ENCODE assay signal across 8 cellular contexts in genomic region chr2:8680931-8681760, GRCh38. TPM values are rescaled to one million over a fixed set of nuclear protein-coding genes. Genes with fewer than 3 reads are reported as not detected.
DNase-seq lines count a peak whose midpoint lies in the region; ATAC-seq and TF ChIP-seq lines count a peak whose summit lies in the region.

No MANE protein-coding gene starts in this region.

- peaks cover 2 to 25% (median 6%) of the 10 kb centered on the region in 4 donors for H3K4me1 ChIP-seq in liver (ENCODE audit: control insufficient read depth in 4 of 4, insufficient read depth in 4 of 4, low read length in 3 of 4)

- peak in 1 of 2 donors; percentile 27 for TF ChIP-seq RAD21 in liver (IDR thresholded peaks at IDR 0.05)

- WGBS in liver: under 1% methylated on average over 29 of the region's 29 CpGs

- H3K27me3 ChIP-seq in liver (ENCODE audit: control insufficient read depth in 4 of 4, insufficient read depth in 4 of 4, low read length in 3 of 4): no peaks in the 10 kb centered on the region

- TF ChIP-seq CTCF in GM20000 (IDR thresholded peaks at IDR 0.05; ENCODE audit: extremely low read depth, missing control alignments) (no peak), choroid plexus epithelial cell (conservative IDR thresholded peaks at IDR 0.05; ENCODE audit: low read depth, low read length) (no peak), liver (IDR thresholded peaks at IDR 0.05; ENCODE audit: low read depth, low read length, missing input control) (peak; percentile 7)

- H3K4me3 ChIP-seq in choroid plexus epithelial cell (ENCODE audit: low read depth, low read length): peak overlapping the region; percentile 61
- H3K4me3 ChIP-seq in liver (ENCODE audit: low read depth in 1 of 3, low read length in 3 of 3): peak overlapping the region; percentile 51 to 76 (median 68)

- no peaks in the 10 kb centered on the region for H3K36me3 ChIP-seq in liver (ENCODE audit: control insufficient read depth in 4 of 4, insufficient read depth in 3 of 4, low read depth in 1 of 4, low read length in 3 of 4)

- peak; percentile 64 for DNase-seq in A172 (ENCODE audit: low spot score)
- peak; percentile 75 for DNase-seq in GM20000 (ENCODE audit: low spot score)
- peak; percentile 84 for DNase-seq in NCI-H345 treated with DMSO at 0.1 percent for 48 hours (lab: John Stamatoyannopoulos, UW; ENCODE audit: unreplicated experiment)
- DNase-seq in activated CD4-positive, alpha-beta T cell treated with anti-CD3 and anti-CD28 coated beads for 1 hour: peak; percentile 37
- peak; percentile 90 for DNase-seq in choroid plexus epithelial cell (ENCODE audit: low read depth)
- DNase-seq in stimulated activated CD4-positive, alpha-beta T cell treated with anti-CD3 and anti-CD28 coated beads, Interleukin-4, amount 100 ng/mL, for 1 hour: peak; percentile 88

- H3K9me3 ChIP-seq in liver (ENCODE audit: control insufficient read depth in 4 of 4, low read length in 3 of 4): no peaks in the 10 kb centered on the region

- H3K9ac ChIP-seq in liver (ENCODE audit: low read depth in 1 of 2, low read length in 2 of 2): peak overlapping the region; percentile 77 to 84

- no peak for ATAC-seq in GM18498 (IDR thresholded peaks at IDR 0.05; ENCODE audit: unreplicated experiment)

- H3K27ac ChIP-seq in liver (ENCODE audit: low read depth in 1 of 2, low read length in 2 of 2): peak overlapping the region; percentile 100

TF ChIP-seq in liver, 16 proteins besides CTCF, POLR2A, EP300 and RAD21:
- TF ChIP-seq EGR1 (IDR thresholded peaks at IDR 0.05; ENCODE audit: low read depth in 2 of 2): peak; percentile 91 to 93
- TF ChIP-seq FOXA2 (IDR thresholded peaks at IDR 0.05): no peak
- no peak for TF ChIP-seq MAX (IDR thresholded peaks at IDR 0.05)
- no peak for TF ChIP-seq HNF4A (conservative IDR thresholded peaks at IDR 0.05)
- TF ChIP-seq ZBTB33 (IDR thresholded peaks at IDR 0.05): no peak
- no peak for TF ChIP-seq REST (IDR thresholded peaks at IDR 0.05)
- TF ChIP-seq GABPA (IDR thresholded peaks at IDR 0.05 in 1 of 2, conservative IDR thresholded peaks at IDR 0.05 in 1 of 2): no peak
- no peak for TF ChIP-seq TAF1 (conservative IDR thresholded peaks at IDR 0.05)
- no peak for TF ChIP-seq SP1 (IDR thresholded peaks at IDR 0.05)
- no peak for TF ChIP-seq ATF3 (IDR thresholded peaks at IDR 0.05)
- peak in 1 of 2 donors; percentile 49 for TF ChIP-seq RXRA (IDR thresholded peaks at IDR 0.05)
- TF ChIP-seq HNF4G (IDR thresholded peaks at IDR 0.05): no peak
- TF ChIP-seq NR2F2 (IDR thresholded peaks at IDR 0.05): no peak
- no peak for TF ChIP-seq JUND (IDR thresholded peaks at IDR 0.05)
- TF ChIP-seq YY1 (IDR thresholded peaks at IDR 0.05): no peak

RNA-seq across cellular contexts. Expression of gene ID2, which starts 0.7 kb away (rescaled TPM):
- total RNA-seq in A172 (2014; rRNA removed; shearing (Covaris generic)): 63.8 and 98.8 TPM in 2 replicates
- 100 to 1,000 TPM; 216 to 274 TPM for total RNA-seq in liver
- 100 to 1,000 TPM; 149 to 488 TPM for polyA plus RNA-seq in liver

Comparison
In these comparisons a context has a peak if more than half of its experiments do, and no peak if none do; other contexts are left out.
1. DNase-seq: peak in every context shown above with its lines; median percentile 90 in choroid plexus epithelial cell; 88 in stimulated activated CD4-positive, alpha-beta T cell treated with anti-CD3 and anti-CD28 coated beads, Interleukin-4, amount 100 ng/mL, for 1 hour; 84 in NCI-H345 treated with DMSO at 0.1 percent for 48 hours; 75 in GM20000; 64 in A172; 37 in activated CD4-positive, alpha-beta T cell treated with anti-CD3 and anti-CD28 coated beads for 1 hour.